Comparison of ENCODE assay signal across 1 cellular context in genomic region chr11:66510990-66511339, GRCh38.
TF ChIP-seq lines count a peak whose summit lies in the region.

No MANE protein-coding gene starts in this region.

TF ChIP-seq in SK-N-SH, 30 proteins besides CTCF, POLR2A, EP300 and RAD21 (continued from another document):
- TF ChIP-seq, protein P1, sequence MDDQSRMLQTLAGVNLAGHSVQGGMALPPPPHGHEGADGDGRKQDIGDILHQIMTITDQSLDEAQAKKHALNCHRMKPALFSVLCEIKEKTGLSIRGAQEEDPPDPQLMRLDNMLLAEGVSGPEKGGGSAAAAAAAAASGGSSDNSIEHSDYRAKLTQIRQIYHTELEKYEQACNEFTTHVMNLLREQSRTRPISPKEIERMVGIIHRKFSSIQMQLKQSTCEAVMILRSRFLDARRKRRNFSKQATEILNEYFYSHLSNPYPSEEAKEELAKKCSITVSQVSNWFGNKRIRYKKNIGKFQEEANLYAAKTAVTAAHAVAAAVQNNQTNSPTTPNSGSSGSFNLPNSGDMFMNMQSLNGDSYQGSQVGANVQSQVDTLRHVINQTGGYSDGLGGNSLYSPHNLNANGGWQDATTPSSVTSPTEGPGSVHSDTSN (IDR thresholded peaks at IDR 0.05): no peak
- TF ChIP-seq YY1 (IDR thresholded peaks at IDR 0.05; ENCODE audit: low read depth) (no peak), RXRA (IDR thresholded peaks at IDR 0.05; ENCODE audit: borderline replicate concordance, low read depth) (no peak), MXI1 (IDR thresholded peaks at IDR 0.05; ENCODE audit: low read depth, low read length) (no peak), NFIC (IDR thresholded peaks at IDR 0.05; ENCODE audit: borderline replicate concordance) (no peak), TCF12 (IDR thresholded peaks at IDR 0.05) (no peak), FOSL2 (IDR thresholded peaks at IDR 0.05; ENCODE audit: borderline replicate concordance, low read depth) (no peak), FOXJ3 (CRISPR knock-in tag; IDR thresholded peaks at IDR 0.05) (no peak), TEAD4 (IDR thresholded peaks at IDR 0.05; ENCODE audit: borderline replicate concordance, insufficient read depth) (no peak), GATA2 (CRISPR knock-in tag; IDR thresholded peaks at IDR 0.05) (no peak)
